In genomic region chr10:97642471-97643159, GRCh38 we compare ENCODE assay signal across 1 cellular context.
TF ChIP-seq lines count a peak whose summit lies in the region.

No MANE protein-coding gene starts in this region.

TF ChIP-seq in HEK293, 187 proteins besides CTCF, POLR2A, EP300 and RAD21:
- TF ChIP-seq ZNF366 (tag by site-specific recombination; conservative IDR thresholded peaks at IDR 0.05), result peak; percentile 95
